Comparison of ENCODE assay signal across 8 cellular contexts in genomic region chr12:66234722-66235625, GRCh38. TPM values are rescaled to one million over a fixed set of nuclear protein-coding genes. Genes with fewer than 3 reads are reported as not detected.
DNase-seq lines count a peak whose midpoint lies in the region; ATAC-seq and TF ChIP-seq lines count a peak whose summit lies in the region.
"Not testable (repeated sequence)": the region's sequence is repeated elsewhere in the genome, so short reads cannot be mapped to it uniquely, and the experiment has no call there.

No MANE protein-coding gene starts in this region.

- ATAC-seq in Right ventricle myocardium inferior, result peak; percentile 85

- not testable (repeated sequence) for H3K4me1 ChIP-seq in HEK293 (ENCODE audit: control insufficient read depth, insufficient read depth, low read length); neuron (ENCODE audit: insufficient read depth, low read length); tibial artery

- intact Hi-C loops in Right ventricle myocardium inferior (cut with DNase I); tibial artery (cut with DNase I; ENCODE audit: low total_unique reads): not testable (repeated sequence)

- not testable (repeated sequence) for DNase-seq in GM12864 (ENCODE audit: low read depth)
- DNase-seq in MG63 (peak; percentile 76), T-helper 2 cell (peak; percentile 6 to 60 (median 13)), amniotic epithelial cell (ENCODE audit: low read depth) (peak; percentile 61), Right ventricle myocardium inferior (ENCODE audit: missing footprints) (peak; percentile 91), tibial artery (peak in 1 of 2 donors; percentile 38)

- not testable (repeated sequence) for H3K9me3 ChIP-seq in HEK293 (ENCODE audit: control insufficient read depth, insufficient read depth, low read depth, low read length); MG63; neuron (ENCODE audit: low read length); tibial artery

- not testable (repeated sequence) for H3K27me3 ChIP-seq in MG63, tibial artery
- peaks cover 15% of the 10 kb centered on the region for H3K27me3 ChIP-seq in neuron (ENCODE audit: insufficient read depth, low read length)

- TF ChIP-seq CTCF in GM12864 (IDR thresholded peaks at IDR 0.05; ENCODE audit: low read depth, low read length, missing control alignments) (peak; percentile 15), tibial artery (IDR thresholded peaks at IDR 0.05) (peak in 1 of 2 experiments; percentile 16)
- TF ChIP-seq CTCF in HEK293 (tag by site-specific recombination; IDR thresholded peaks at IDR 0.05), result not testable (repeated sequence)

- not testable (repeated sequence) for H3K36me3 ChIP-seq in HEK293 (ENCODE audit: control insufficient read depth in 2 of 2, insufficient read depth in 1 of 2, low read length in 2 of 2); MG63; neuron (ENCODE audit: insufficient read depth, low read length); tibial artery

- H3K4me3 ChIP-seq in GM12864 (ENCODE audit: low read depth, low read length), result peak overlapping the region; percentile 57
- peak overlapping the region; percentile 40 for H3K4me3 ChIP-seq in HEK293 (ENCODE audit: low read depth, low read length)
- H3K4me3 ChIP-seq in MG63, result peak overlapping the region; percentile 50
- peak overlapping the region; percentile 49 for H3K4me3 ChIP-seq in neuron (ENCODE audit: low read length)
- peak overlapping the region; percentile 50 to 57 for H3K4me3 ChIP-seq in tibial artery

- H3K27ac ChIP-seq in HEK293 (ENCODE audit: extremely low read depth, low read depth, low read length), result peak overlapping the region; percentile 53; the same call in 1 of the 2 replicates
- peak overlapping the region in 1 of 2 donors; percentile 47 for H3K27ac ChIP-seq in tibial artery

- H2AFZ ChIP-seq in neuron (ENCODE audit: low read depth, low read length), result not testable (repeated sequence)

- POLR2A ChIA-PET in HEK293 (lab: Yijun Ruan, JAX), result interaction anchor here (2.7 kb wide), 1 partner anchor 66 kb away, joined by 12 read pairs; the partner anchor contains the start of gene TMBIM4

- CTCF ChIA-PET in HEK293 (lab: Yijun Ruan, JAX), result interaction anchor here (0.7 to 2.0 kb wide), 6 partner anchors 9 to 716 kb away, joined by 3 to 5 read pairs (median 3); no protein-coding TSS in a partner anchor

TF ChIP-seq in HEK293, 187 proteins besides CTCF, POLR2A, EP300 and RAD21 (continues in another document):
- TF ChIP-seq ZSCAN30 (tag by site-specific recombination; IDR thresholded peaks at IDR 0.05) (0 out of 2 replicates have a peak, but pooled peaks have one; percentile 33), ZNF677 (tag by site-specific recombination; IDR thresholded peaks at IDR 0.05) (0 out of 2 replicates have a peak, but pooled peaks have one; percentile 33), SP2 (tag by site-specific recombination; IDR thresholded peaks at IDR 0.05) (peak; percentile 37; the same call in 1 of the 2 replicates), GLIS2 (tag by site-specific recombination; IDR thresholded peaks at IDR 0.05) (peak; percentile 75), ZNF76 (tag by site-specific recombination; IDR thresholded peaks at IDR 0.05; ENCODE audit: borderline replicate concordance, low read depth) (peak; percentile 64; the same call in 1 of the 2 replicates), SP3 (tag by site-specific recombination; IDR thresholded peaks at IDR 0.05) (0 out of 2 replicates have a peak, but pooled peaks have one; percentile 12), SCRT2 (tag by site-specific recombination; IDR thresholded peaks at IDR 0.05) (peak; percentile 39; the same call in 1 of the 2 replicates), ZNF600 (tag by site-specific recombination; IDR thresholded peaks at IDR 0.05) (peak; percentile 54; the same call in 1 of the 2 replicates), OSR2 (tag by site-specific recombination; IDR thresholded peaks at IDR 0.05) (peak; percentile 90), PATZ1 (tag by site-specific recombination; IDR thresholded peaks at IDR 0.05) (peak; percentile 56), ZNF394 (tag by site-specific recombination; IDR thresholded peaks at IDR 0.05; ENCODE audit: borderline replicate concordance) (peak; percentile 26; the same call in 1 of the 2 replicates), ZNF768 (tag by site-specific recombination; IDR thresholded peaks at IDR 0.05) (peak; percentile 56; the same call in 1 of the 2 replicates), ZBTB11 (tag by site-specific recombination; conservative IDR thresholded peaks at IDR 0.05; ENCODE audit: low read depth) (peak; percentile 70), PRDM4 (tag by site-specific recombination; IDR thresholded peaks at IDR 0.05) (0 out of 2 replicates have a peak, but pooled peaks have one; percentile 15), ZBTB26 (tag by site-specific recombination; optimal IDR thresholded peaks at IDR 0.05) (peak; percentile 78), ZNF660 (tag by site-specific recombination; IDR thresholded peaks at IDR 0.05) (peak; percentile 61; the same call in 1 of the 2 replicates), ZNF596 (tag by site-specific recombination; IDR thresholded peaks at IDR 0.05) (0 out of 2 replicates have a peak, but pooled peaks have one; percentile 28)

RNA-seq across cellular contexts. Expression of gene IRAK3, which starts 46.0 kb away (rescaled TPM):
- total RNA-seq in MG63 (2014; rRNA removed; shearing (Covaris generic); ENCODE audit: low replicate concordance), result 2.3 and 4.6 TPM in 2 replicates
- total RNA-seq in Right ventricle myocardium inferior, result 5.0 TPM
